20 cellular contexts compared by ENCODE assay signal in genomic region chr2:151860210-151860609, GRCh38.
"Had no signal": no experiment of that assay in that cellular context is flagged by ENCODE, and none has a peak within 500 bp of the region (broad histone marks: within the 10 kb centered on the region; RNA-seq: fewer than 3 reads in every experiment).

No MANE protein-coding gene starts in this region.

- H3K36me3 ChIP-seq: cardiac muscle cell, gastrocnemius medialis, pancreas, transverse colon had no signal

- H3K4me1 Mint-ChIP-seq: activated naive CD4-positive, alpha-beta T cell treated with anti-CD3 and anti-CD28 coated beads, Interleukin-2, amount 10 ng/mL, durations not matched to agents 7 days and 5 days; nephron; T-helper 17 cell had no signal

- H3K9me3 ChIP-seq: gastrocnemius medialis, pancreas, psoas muscle, transverse colon had no signal

- H3K27me3 ChIP-seq: cardiac muscle cell, gastrocnemius medialis, pancreas, transverse colon had no signal

- ATAC-seq: gastrocnemius medialis; left cardiac atrium; pancreas; psoas muscle; right cardiac atrium; stimulated activated memory B cell treated with anti-CD40 and anti-IgM and Interleukin-4, amounts not matched to agents 10 μg/mL and 1 μg/mL and 100 μg/mL, for 72 hours; T-helper 17 cell had no signal

- H3K4me3 ChIP-seq: cardiac muscle cell, gastrocnemius medialis, pancreas, psoas muscle, transverse colon had no signal

- H3K27ac ChIP-seq: cardiac muscle cell, gastrocnemius medialis, pancreas, psoas muscle, transverse colon had no signal

- DNase-seq: activated CD4-positive, alpha-beta memory T cell treated with anti-CD3 and anti-CD28 coated beads for 36 hours; activated CD4-positive, alpha-beta T cell treated with anti-CD3 and anti-CD28 coated beads for 48 hours; activated effector memory CD4-positive, alpha-beta T cell treated with anti-CD3 and anti-CD28 coated beads, Interleukin-2, amount 50 U/mL, for 16 hours; activated naive CD4-positive, alpha-beta T cell treated with anti-CD3 and anti-CD28 coated beads, Interleukin-2, amount 10 ng/mL, durations not matched to agents 7 days and 5 days; activated T-cell treated with anti-CD3 and anti-CD28 coated beads, Interleukin-2, amount 50 U/mL, for 48 hours; amygdala; effector CD4-positive, alpha-beta T cell; gastrocnemius medialis; hypothalamus; left cardiac atrium; pancreas; psoas muscle; right cardiac atrium; stimulated activated CD4-positive, alpha-beta T cell treated with anti-CD3 and anti-CD28 coated beads, Interleukin-2, amount 100 ng/mL, for 24 hours; T-helper 17 cell; transverse colon had no signal

- H3K36me3 Mint-ChIP-seq: activated CD4-positive, alpha-beta memory T cell treated with anti-CD3 and anti-CD28 coated beads for 36 hours; activated naive CD4-positive, alpha-beta T cell treated with anti-CD3 and anti-CD28 coated beads, Interleukin-2, amount 10 ng/mL, durations not matched to agents 7 days and 5 days; memory B cell; stimulated activated memory B cell treated with anti-CD40 and anti-IgM and Interleukin-4, amounts not matched to agents 10 μg/mL and 1 μg/mL and 100 μg/mL, for 72 hours had no signal

- H3K27me3 Mint-ChIP-seq: activated naive CD4-positive, alpha-beta T cell treated with anti-CD3 and anti-CD28 coated beads, Interleukin-2, amount 10 ng/mL, durations not matched to agents 7 days and 5 days; memory B cell had no signal

- H3K9me3 Mint-ChIP-seq: activated CD4-positive, alpha-beta memory T cell treated with anti-CD3 and anti-CD28 coated beads for 36 hours; activated naive CD4-positive, alpha-beta T cell treated with anti-CD3 and anti-CD28 coated beads, Interleukin-2, amount 10 ng/mL, durations not matched to agents 7 days and 5 days; memory B cell; nephron; stimulated activated memory B cell treated with anti-CD40 and anti-IgM and Interleukin-4, amounts not matched to agents 10 μg/mL and 1 μg/mL and 100 μg/mL, for 72 hours had no signal

- H3K4me1 ChIP-seq: gastrocnemius medialis, pancreas, psoas muscle, transverse colon had no signal

- H3K4me3 Mint-ChIP-seq: activated CD4-positive, alpha-beta memory T cell treated with anti-CD3 and anti-CD28 coated beads for 36 hours; activated naive CD4-positive, alpha-beta T cell treated with anti-CD3 and anti-CD28 coated beads, Interleukin-2, amount 10 ng/mL, durations not matched to agents 7 days and 5 days; memory B cell; nephron; stimulated activated memory B cell treated with anti-CD40 and anti-IgM and Interleukin-4, amounts not matched to agents 10 μg/mL and 1 μg/mL and 100 μg/mL, for 72 hours; T-helper 17 cell had no signal

- H3K27ac Mint-ChIP-seq: activated CD4-positive, alpha-beta memory T cell treated with anti-CD3 and anti-CD28 coated beads for 36 hours; activated naive CD4-positive, alpha-beta T cell treated with anti-CD3 and anti-CD28 coated beads, Interleukin-2, amount 10 ng/mL, durations not matched to agents 7 days and 5 days; memory B cell; nephron; stimulated activated memory B cell treated with anti-CD40 and anti-IgM and Interleukin-4, amounts not matched to agents 10 μg/mL and 1 μg/mL and 100 μg/mL, for 72 hours; T-helper 17 cell had no signal
